In the genomic region with DNA sequence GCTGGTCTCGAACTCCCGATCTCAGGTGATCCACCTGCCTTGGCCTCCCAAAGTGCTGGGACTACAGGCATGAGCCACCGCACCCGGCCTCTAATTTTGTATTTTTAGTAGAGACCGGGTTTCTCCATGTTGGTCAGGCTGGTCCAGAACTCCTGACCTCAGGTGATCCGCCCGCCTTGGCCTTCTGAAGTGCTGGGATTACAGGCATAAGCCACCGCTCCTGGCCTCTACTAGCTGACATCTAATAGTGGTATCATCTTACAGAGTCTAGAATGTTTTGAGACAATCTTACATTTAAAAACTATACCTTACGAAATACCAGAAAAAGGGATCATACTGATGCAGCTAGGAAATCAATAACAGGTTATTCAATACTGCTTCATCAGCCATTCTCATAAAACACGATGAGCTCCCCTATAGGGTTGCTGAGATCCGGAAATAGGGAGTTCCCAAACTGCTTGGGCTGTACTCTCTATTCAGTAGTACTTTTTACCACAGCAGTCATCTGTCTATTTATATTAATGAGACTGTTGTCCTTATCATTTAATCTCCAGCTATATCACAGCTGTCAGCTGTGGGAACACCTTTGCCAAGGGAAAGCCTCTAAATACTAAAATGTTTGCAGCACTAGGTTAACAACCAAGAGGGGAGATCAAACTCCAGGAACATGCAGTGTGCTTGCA, we compare ENCODE assay signal across 2 cellular contexts.
TF ChIP-seq lines count a peak whose summit lies in the region.

No MANE protein-coding gene starts in this region.

TF ChIP-seq in SK-N-SH, 30 proteins besides CTCF, POLR2A, EP300 and RAD21 (continued from another document):
- TF ChIP-seq, protein P1, sequence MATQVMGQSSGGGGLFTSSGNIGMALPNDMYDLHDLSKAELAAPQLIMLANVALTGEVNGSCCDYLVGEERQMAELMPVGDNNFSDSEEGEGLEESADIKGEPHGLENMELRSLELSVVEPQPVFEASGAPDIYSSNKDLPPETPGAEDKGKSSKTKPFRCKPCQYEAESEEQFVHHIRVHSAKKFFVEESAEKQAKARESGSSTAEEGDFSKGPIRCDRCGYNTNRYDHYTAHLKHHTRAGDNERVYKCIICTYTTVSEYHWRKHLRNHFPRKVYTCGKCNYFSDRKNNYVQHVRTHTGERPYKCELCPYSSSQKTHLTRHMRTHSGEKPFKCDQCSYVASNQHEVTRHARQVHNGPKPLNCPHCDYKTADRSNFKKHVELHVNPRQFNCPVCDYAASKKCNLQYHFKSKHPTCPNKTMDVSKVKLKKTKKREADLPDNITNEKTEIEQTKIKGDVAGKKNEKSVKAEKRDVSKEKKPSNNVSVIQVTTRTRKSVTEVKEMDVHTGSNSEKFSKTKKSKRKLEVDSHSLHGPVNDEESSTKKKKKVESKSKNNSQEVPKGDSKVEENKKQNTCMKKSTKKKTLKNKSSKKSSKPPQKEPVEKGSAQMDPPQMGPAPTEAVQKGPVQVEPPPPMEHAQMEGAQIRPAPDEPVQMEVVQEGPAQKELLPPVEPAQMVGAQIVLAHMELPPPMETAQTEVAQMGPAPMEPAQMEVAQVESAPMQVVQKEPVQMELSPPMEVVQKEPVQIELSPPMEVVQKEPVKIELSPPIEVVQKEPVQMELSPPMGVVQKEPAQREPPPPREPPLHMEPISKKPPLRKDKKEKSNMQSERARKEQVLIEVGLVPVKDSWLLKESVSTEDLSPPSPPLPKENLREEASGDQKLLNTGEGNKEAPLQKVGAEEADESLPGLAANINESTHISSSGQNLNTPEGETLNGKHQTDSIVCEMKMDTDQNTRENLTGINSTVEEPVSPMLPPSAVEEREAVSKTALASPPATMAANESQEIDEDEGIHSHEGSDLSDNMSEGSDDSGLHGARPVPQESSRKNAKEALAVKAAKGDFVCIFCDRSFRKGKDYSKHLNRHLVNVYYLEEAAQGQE (IDR thresholded peaks at IDR 0.05; ENCODE audit: low read depth, low read length): no peak
- TF ChIP-seq RFX5 (IDR thresholded peaks at IDR 0.05; ENCODE audit: low read length) (no peak), TAF1 (IDR thresholded peaks at IDR 0.05; ENCODE audit: borderline replicate concordance, low read depth, low read length) (no peak), FOXM1 (IDR thresholded peaks at IDR 0.05; ENCODE audit: low read depth) (no peak), EZH2phosphoT487 (IDR thresholded peaks at IDR 0.05; ENCODE audit: borderline replicate concordance, low read depth) (no peak), MEF2A (IDR thresholded peaks at IDR 0.05; ENCODE audit: borderline replicate concordance, low read depth) (no peak), MXI1 (IDR thresholded peaks at IDR 0.05; ENCODE audit: low read depth, low read length) (no peak)
- TF ChIP-seq, protein P2, sequence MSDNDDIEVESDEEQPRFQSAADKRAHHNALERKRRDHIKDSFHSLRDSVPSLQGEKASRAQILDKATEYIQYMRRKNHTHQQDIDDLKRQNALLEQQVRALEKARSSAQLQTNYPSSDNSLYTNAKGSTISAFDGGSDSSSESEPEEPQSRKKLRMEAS (IDR thresholded peaks at IDR 0.05; ENCODE audit: low read depth): no peak
- TF ChIP-seq, protein P3, sequence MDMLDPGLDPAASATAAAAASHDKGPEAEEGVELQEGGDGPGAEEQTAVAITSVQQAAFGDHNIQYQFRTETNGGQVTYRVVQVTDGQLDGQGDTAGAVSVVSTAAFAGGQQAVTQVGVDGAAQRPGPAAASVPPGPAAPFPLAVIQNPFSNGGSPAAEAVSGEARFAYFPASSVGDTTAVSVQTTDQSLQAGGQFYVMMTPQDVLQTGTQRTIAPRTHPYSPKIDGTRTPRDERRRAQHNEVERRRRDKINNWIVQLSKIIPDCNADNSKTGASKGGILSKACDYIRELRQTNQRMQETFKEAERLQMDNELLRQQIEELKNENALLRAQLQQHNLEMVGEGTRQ (IDR thresholded peaks at IDR 0.05; ENCODE audit: borderline replicate concordance, low read depth, low read length): no peak
- TF ChIP-seq, protein P4, sequence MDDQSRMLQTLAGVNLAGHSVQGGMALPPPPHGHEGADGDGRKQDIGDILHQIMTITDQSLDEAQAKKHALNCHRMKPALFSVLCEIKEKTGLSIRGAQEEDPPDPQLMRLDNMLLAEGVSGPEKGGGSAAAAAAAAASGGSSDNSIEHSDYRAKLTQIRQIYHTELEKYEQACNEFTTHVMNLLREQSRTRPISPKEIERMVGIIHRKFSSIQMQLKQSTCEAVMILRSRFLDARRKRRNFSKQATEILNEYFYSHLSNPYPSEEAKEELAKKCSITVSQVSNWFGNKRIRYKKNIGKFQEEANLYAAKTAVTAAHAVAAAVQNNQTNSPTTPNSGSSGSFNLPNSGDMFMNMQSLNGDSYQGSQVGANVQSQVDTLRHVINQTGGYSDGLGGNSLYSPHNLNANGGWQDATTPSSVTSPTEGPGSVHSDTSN (IDR thresholded peaks at IDR 0.05): no peak
- TF ChIP-seq, protein P5, sequence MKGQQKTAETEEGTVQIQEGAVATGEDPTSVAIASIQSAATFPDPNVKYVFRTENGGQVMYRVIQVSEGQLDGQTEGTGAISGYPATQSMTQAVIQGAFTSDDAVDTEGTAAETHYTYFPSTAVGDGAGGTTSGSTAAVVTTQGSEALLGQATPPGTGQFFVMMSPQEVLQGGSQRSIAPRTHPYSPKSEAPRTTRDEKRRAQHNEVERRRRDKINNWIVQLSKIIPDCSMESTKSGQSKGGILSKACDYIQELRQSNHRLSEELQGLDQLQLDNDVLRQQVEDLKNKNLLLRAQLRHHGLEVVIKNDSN (IDR thresholded peaks at IDR 0.05; ENCODE audit: borderline replicate concordance, low read depth): no peak

TF ChIP-seq in SK-N-SH treated with all-trans-retinoic acid at 6 μM for 48 hours, 23 proteins besides CTCF, POLR2A, EP300 and RAD21 (continued from another document):
- TF ChIP-seq, protein P6, sequence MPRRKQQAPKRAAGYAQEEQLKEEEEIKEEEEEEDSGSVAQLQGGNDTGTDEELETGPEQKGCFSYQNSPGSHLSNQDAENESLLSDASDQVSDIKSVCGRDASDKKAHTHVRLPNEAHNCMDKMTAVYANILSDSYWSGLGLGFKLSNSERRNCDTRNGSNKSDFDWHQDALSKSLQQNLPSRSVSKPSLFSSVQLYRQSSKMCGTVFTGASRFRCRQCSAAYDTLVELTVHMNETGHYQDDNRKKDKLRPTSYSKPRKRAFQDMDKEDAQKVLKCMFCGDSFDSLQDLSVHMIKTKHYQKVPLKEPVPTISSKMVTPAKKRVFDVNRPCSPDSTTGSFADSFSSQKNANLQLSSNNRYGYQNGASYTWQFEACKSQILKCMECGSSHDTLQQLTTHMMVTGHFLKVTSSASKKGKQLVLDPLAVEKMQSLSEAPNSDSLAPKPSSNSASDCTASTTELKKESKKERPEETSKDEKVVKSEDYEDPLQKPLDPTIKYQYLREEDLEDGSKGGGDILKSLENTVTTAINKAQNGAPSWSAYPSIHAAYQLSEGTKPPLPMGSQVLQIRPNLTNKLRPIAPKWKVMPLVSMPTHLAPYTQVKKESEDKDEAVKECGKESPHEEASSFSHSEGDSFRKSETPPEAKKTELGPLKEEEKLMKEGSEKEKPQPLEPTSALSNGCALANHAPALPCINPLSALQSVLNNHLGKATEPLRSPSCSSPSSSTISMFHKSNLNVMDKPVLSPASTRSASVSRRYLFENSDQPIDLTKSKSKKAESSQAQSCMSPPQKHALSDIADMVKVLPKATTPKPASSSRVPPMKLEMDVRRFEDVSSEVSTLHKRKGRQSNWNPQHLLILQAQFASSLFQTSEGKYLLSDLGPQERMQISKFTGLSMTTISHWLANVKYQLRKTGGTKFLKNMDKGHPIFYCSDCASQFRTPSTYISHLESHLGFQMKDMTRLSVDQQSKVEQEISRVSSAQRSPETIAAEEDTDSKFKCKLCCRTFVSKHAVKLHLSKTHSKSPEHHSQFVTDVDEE (CRISPR knock-in tag; IDR thresholded peaks at IDR 0.05): no peak
- no peak for TF ChIP-seq CSDC2 (CRISPR knock-in tag; IDR thresholded peaks at IDR 0.05)
- TF ChIP-seq, protein P7, sequence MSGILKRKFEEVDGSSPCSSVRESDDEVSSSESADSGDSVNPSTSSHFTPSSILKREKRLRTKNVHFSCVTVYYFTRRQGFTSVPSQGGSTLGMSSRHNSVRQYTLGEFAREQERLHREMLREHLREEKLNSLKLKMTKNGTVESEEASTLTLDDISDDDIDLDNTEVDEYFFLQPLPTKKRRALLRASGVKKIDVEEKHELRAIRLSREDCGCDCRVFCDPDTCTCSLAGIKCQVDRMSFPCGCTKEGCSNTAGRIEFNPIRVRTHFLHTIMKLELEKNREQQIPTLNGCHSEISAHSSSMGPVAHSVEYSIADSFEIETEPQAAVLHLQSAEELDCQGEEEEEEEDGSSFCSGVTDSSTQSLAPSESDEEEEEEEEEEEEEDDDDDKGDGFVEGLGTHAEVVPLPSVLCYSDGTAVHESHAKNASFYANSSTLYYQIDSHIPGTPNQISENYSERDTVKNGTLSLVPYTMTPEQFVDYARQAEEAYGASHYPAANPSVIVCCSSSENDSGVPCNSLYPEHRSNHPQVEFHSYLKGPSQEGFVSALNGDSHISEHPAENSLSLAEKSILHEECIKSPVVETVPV (CRISPR knock-in tag; IDR thresholded peaks at IDR 0.05): no peak
- TF ChIP-seq ESRRG (CRISPR knock-in tag; IDR thresholded peaks at IDR 0.05): no peak
- no peak for TF ChIP-seq SNAI2 (CRISPR knock-in tag; IDR thresholded peaks at IDR 0.05)
- TF ChIP-seq, protein P8, sequence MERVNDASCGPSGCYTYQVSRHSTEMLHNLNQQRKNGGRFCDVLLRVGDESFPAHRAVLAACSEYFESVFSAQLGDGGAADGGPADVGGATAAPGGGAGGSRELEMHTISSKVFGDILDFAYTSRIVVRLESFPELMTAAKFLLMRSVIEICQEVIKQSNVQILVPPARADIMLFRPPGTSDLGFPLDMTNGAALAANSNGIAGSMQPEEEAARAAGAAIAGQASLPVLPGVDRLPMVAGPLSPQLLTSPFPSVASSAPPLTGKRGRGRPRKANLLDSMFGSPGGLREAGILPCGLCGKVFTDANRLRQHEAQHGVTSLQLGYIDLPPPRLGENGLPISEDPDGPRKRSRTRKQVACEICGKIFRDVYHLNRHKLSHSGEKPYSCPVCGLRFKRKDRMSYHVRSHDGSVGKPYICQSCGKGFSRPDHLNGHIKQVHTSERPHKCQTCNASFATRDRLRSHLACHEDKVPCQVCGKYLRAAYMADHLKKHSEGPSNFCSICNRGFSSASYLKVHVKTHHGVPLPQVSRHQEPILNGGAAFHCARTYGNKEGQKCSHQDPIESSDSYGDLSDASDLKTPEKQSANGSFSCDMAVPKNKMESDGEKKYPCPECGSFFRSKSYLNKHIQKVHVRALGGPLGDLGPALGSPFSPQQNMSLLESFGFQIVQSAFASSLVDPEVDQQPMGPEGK (CRISPR knock-in tag; IDR thresholded peaks at IDR 0.05; ENCODE audit: borderline replicate concordance): no peak
- no peak for TF ChIP-seq ZNF8 (CRISPR knock-in tag; IDR thresholded peaks at IDR 0.05)
- no peak for TF ChIP-seq BACH2 (CRISPR knock-in tag; IDR thresholded peaks at IDR 0.05; ENCODE audit: borderline replicate concordance)
- TF ChIP-seq PPARA (CRISPR knock-in tag; IDR thresholded peaks at IDR 0.05; ENCODE audit: borderline replicate concordance): no peak
- TF ChIP-seq, protein P9, sequence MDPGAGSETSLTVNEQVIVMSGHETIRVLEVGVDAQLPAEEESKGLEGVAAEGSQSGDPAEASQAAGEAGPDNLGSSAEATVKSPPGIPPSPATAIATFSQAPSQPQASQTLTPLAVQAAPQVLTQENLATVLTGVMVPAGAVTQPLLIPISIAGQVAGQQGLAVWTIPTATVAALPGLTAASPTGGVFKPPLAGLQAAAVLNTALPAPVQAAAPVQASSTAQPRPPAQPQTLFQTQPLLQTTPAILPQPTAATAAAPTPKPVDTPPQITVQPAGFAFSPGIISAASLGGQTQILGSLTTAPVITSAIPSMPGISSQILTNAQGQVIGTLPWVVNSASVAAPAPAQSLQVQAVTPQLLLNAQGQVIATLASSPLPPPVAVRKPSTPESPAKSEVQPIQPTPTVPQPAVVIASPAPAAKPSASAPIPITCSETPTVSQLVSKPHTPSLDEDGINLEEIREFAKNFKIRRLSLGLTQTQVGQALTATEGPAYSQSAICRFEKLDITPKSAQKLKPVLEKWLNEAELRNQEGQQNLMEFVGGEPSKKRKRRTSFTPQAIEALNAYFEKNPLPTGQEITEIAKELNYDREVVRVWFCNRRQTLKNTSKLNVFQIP (CRISPR knock-in tag; IDR thresholded peaks at IDR 0.05; ENCODE audit: borderline replicate concordance, low read depth): no peak
- TF ChIP-seq ARNTL (CRISPR knock-in tag; IDR thresholded peaks at IDR 0.05; ENCODE audit: borderline replicate concordance, low read depth): no peak
- TF ChIP-seq TCF4 (CRISPR knock-in tag; IDR thresholded peaks at IDR 0.05; ENCODE audit: borderline replicate concordance): no peak
- TF ChIP-seq ZNF70 (CRISPR knock-in tag; IDR thresholded peaks at IDR 0.05): no peak
- TF ChIP-seq TOX (CRISPR knock-in tag; IDR thresholded peaks at IDR 0.05; ENCODE audit: borderline replicate concordance): no peak
